21 cellular contexts compared by ENCODE assay signal in the genomic region with DNA sequence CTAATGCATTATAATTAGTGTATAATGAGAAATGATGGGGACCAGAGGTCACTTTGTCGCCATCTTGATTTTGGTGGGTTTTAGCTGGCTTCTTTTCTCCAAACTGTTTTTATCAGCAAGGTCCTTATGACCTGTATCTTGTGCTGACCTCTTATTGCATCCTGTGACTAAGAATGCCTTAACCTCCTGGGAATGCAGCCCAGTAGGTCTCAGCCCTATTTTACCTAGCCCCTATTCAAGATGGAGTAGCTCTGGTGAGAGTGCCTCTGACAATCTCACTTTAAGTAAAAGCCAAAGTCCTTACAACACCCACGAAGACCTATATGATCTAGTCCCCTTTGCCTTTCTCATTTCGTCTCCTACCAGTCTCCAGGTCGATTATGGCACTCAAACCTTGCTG.
"Had no signal": no experiment of that assay in that cellular context is flagged by ENCODE, and none has a peak within 500 bp of the region (broad histone marks: within the 10 kb centered on the region; RNA-seq: fewer than 3 reads in every experiment).

No MANE protein-coding gene starts in this region.

- DNase-seq: dorsolateral prefrontal cortex; effector CD4-positive, alpha-beta T cell; naive thymus-derived CD8-positive, alpha-beta T cell; nephron progenitor cell; occipital lobe; right lobe of liver; small intestine; stimulated activated CD4-positive, alpha-beta T cell treated with anti-CD3 and anti-CD28 coated beads, Interleukin-15, amount 100 ng/mL, for 24 hours; stimulated activated CD4-positive, alpha-beta T cell treated with anti-CD3 and anti-CD28 coated beads, Interleukin-2, amount 100 ng/mL, for 48 hours; stimulated activated naive B cell treated with anti-CD40 and anti-IgM and Interleukin-4, amounts not matched to agents 10 μg/mL and 1 μg/mL and 100 μg/mL, for 72 hours; transverse colon had no signal

- H3K36me3 Mint-ChIP-seq: naive thymus-derived CD8-positive, alpha-beta T cell; stimulated activated naive B cell treated with anti-CD40 and anti-IgM and Interleukin-4, amounts not matched to agents 10 μg/mL and 1 μg/mL and 100 μg/mL, for 72 hours had no signal

- H3K9me3 Mint-ChIP-seq: naive thymus-derived CD8-positive, alpha-beta T cell; nephron progenitor cell; stimulated activated naive B cell treated with anti-CD40 and anti-IgM and Interleukin-4, amounts not matched to agents 10 μg/mL and 1 μg/mL and 100 μg/mL, for 72 hours; stimulated activated naive CD8-positive, alpha-beta T cell treated with anti-CD3 and anti-CD28 coated beads, Interleukin-15, Interleukin-2, amounts not matched to agents 100 ng/mL and 50 ng/mL, for 24 hours had no signal

- H3K27ac ChIP-seq: dorsolateral prefrontal cortex, parathyroid adenoma, right lobe of liver, suprapubic skin, transverse colon, vagina had no signal

- H2AFZ ChIP-seq: parathyroid adenoma had no signal

- H3K4me3 ChIP-seq: dorsolateral prefrontal cortex, lung, right lobe of liver, suprapubic skin, transverse colon, vagina had no signal

- FAIRE-seq: colon, frontal cortex, keratinocyte, small intestine had no signal

- H3K4me1 Mint-ChIP-seq: naive thymus-derived CD8-positive, alpha-beta T cell; stimulated activated naive B cell treated with anti-CD40 and anti-IgM and Interleukin-4, amounts not matched to agents 10 μg/mL and 1 μg/mL and 100 μg/mL, for 72 hours had no signal

- ATAC-seq: left lobe of liver; naive thymus-derived CD8-positive, alpha-beta T cell; right lobe of liver; stimulated activated naive B cell treated with anti-CD40 and anti-IgM and Interleukin-4, amounts not matched to agents 10 μg/mL and 1 μg/mL and 100 μg/mL, for 72 hours had no signal

- H3K4me1 ChIP-seq: parathyroid adenoma, vagina had no signal

- H3K27ac Mint-ChIP-seq: naive thymus-derived CD8-positive, alpha-beta T cell; nephron progenitor cell; progenitor cell of endocrine pancreas; stimulated activated naive B cell treated with anti-CD40 and anti-IgM and Interleukin-4, amounts not matched to agents 10 μg/mL and 1 μg/mL and 100 μg/mL, for 72 hours; stimulated activated naive CD8-positive, alpha-beta T cell treated with anti-CD3 and anti-CD28 coated beads, Interleukin-15, Interleukin-2, amounts not matched to agents 100 ng/mL and 50 ng/mL, for 24 hours had no signal

- H3K4me3 Mint-ChIP-seq: naive thymus-derived CD8-positive, alpha-beta T cell; nephron progenitor cell; stimulated activated naive B cell treated with anti-CD40 and anti-IgM and Interleukin-4, amounts not matched to agents 10 μg/mL and 1 μg/mL and 100 μg/mL, for 72 hours; stimulated activated naive CD8-positive, alpha-beta T cell treated with anti-CD3 and anti-CD28 coated beads, Interleukin-15, Interleukin-2, amounts not matched to agents 100 ng/mL and 50 ng/mL, for 24 hours had no signal

- H3K9ac ChIP-seq: parathyroid adenoma had no signal

- H3K79me2 ChIP-seq: parathyroid adenoma had no signal

- H3K36me3 ChIP-seq: right lobe of liver, suprapubic skin, transverse colon, vagina had no signal

- H3K27me3 ChIP-seq: dorsolateral prefrontal cortex, right lobe of liver, suprapubic skin, transverse colon, vagina had no signal

- H3K27me3 Mint-ChIP-seq: progenitor cell of endocrine pancreas; stimulated activated naive B cell treated with anti-CD40 and anti-IgM and Interleukin-4, amounts not matched to agents 10 μg/mL and 1 μg/mL and 100 μg/mL, for 72 hours had no signal

- H3K9me3 ChIP-seq: right lobe of liver, suprapubic skin, transverse colon, vagina had no signal
